Comparison of ENCODE assay signal across 31 cellular contexts in genomic region chr10:105262666-105263065, GRCh38.
"Had no signal": no experiment of that assay in that cellular context is flagged by ENCODE, and none has a peak within 500 bp of the region (broad histone marks: within the 10 kb centered on the region; RNA-seq: fewer than 3 reads in every experiment).

No MANE protein-coding gene starts in this region.

- DNase-seq: activated B cell treated with CpG ODN at 0.5 μM for 24 hours; activated CD4-positive, alpha-beta memory T cell treated with anti-CD3 and anti-CD28 coated beads for 36 hours; activated CD4-positive, alpha-beta T cell treated with anti-CD3 and anti-CD28 coated beads for 48 hours; activated CD8-positive, alpha-beta memory T cell treated with anti-CD3 and anti-CD28 coated beads, Interleukin-2, amount 10 ng/mL, durations not matched to agents 7 days and 5 days; activated CD8-positive, alpha-beta memory T cell treated with anti-CD3 and anti-CD28 coated beads, Interleukin-2, amount 50 U/mL, for 4 hours; activated CD8-positive, alpha-beta T cell treated with anti-CD3 and anti-CD28 coated beads, Interleukin-2, amount 10 ng/mL, durations not matched to agents 7 days and 5 days; activated effector memory CD4-positive, alpha-beta T cell treated with anti-CD3 and anti-CD28 coated beads, Interleukin-2, amount 50 U/mL, for 16 hours; activated naive CD4-positive, alpha-beta T cell treated with anti-CD3 and anti-CD28 coated beads, Interleukin-2, amount 10 ng/mL, durations not matched to agents 7 days and 5 days; activated naive CD8-positive, alpha-beta T cell treated with anti-CD3 and anti-CD28 coated beads, Interleukin-2, amount 10 ng/mL, durations not matched to agents 7 days and 5 days; activated T-cell treated with anti-CD3 and anti-CD28 coated beads, Interleukin-2, amount 50 U/mL, for 1 hour; activated T-cell treated with anti-CD3 and anti-CD28 coated beads, Interleukin-2, amount 50 U/mL, for 48 hours; amniotic stem cell; anterior cingulate cortex; body of pancreas; caudate nucleus; cortex of kidney; dermis blood vessel endothelial cell; effector CD4-positive, alpha-beta T cell; effector memory CD8-positive, alpha-beta T cell; erythroblast; esophagus squamous epithelium; head of caudate nucleus; T-helper 1 cell; T-helper 17 cell; T1000; WERI-Rb-1 had no signal

- H3K4me1 ChIP-seq: body of pancreas, esophagus squamous epithelium had no signal

- H3K36me3 ChIP-seq: esophagus squamous epithelium, WERI-Rb-1 had no signal

- H3K27me3 ChIP-seq: body of pancreas, esophagus squamous epithelium had no signal

- H3K27ac ChIP-seq: body of pancreas, esophagus squamous epithelium, WERI-Rb-1 had no signal

- H3K36me3 Mint-ChIP-seq: activated CD4-positive, alpha-beta memory T cell treated with anti-CD3 and anti-CD28 coated beads for 36 hours; activated CD8-positive, alpha-beta memory T cell treated with anti-CD3 and anti-CD28 coated beads, Interleukin-2, amount 10 ng/mL, durations not matched to agents 7 days and 5 days; activated naive CD4-positive, alpha-beta T cell treated with anti-CD3 and anti-CD28 coated beads, Interleukin-2, amount 10 ng/mL, durations not matched to agents 7 days and 5 days; activated naive CD4-positive, alpha-beta T cell treated with anti-CD3 and anti-CD28 coated beads, Interleukin-2, amount 50 U/mL, for 72 hours; activated naive CD8-positive, alpha-beta T cell treated with anti-CD3 and anti-CD28 coated beads, Interleukin-2, amount 10 ng/mL, durations not matched to agents 7 days and 5 days had no signal

- H3K27me3 Mint-ChIP-seq: activated B cell treated with CpG ODN at 0.5 μM for 24 hours; activated CD4-positive, alpha-beta memory T cell treated with anti-CD3 and anti-CD28 coated beads for 36 hours; activated CD8-positive, alpha-beta memory T cell treated with anti-CD3 and anti-CD28 coated beads, Interleukin-2, amount 10 ng/mL, durations not matched to agents 7 days and 5 days; activated naive CD4-positive, alpha-beta T cell treated with anti-CD3 and anti-CD28 coated beads, Interleukin-2, amount 10 ng/mL, durations not matched to agents 7 days and 5 days; activated naive CD8-positive, alpha-beta T cell treated with anti-CD3 and anti-CD28 coated beads, Interleukin-2, amount 10 ng/mL, durations not matched to agents 7 days and 5 days; effector memory CD8-positive, alpha-beta T cell; T-helper 17 cell had no signal

- ATAC-seq: activated CD4-positive, CD25-positive, alpha-beta regulatory T cell treated with anti-CD3 and anti-CD28 coated beads, Interleukin-2, amount 50 U/mL, for 24 hours; activated CD8-positive, alpha-beta memory T cell treated with anti-CD3 and anti-CD28 coated beads, Interleukin-2, amount 10 ng/mL, durations not matched to agents 7 days and 5 days; activated CD8-positive, alpha-beta T cell treated with anti-CD3 and anti-CD28 coated beads, Interleukin-2, amount 10 ng/mL, durations not matched to agents 7 days and 5 days; activated naive CD4-positive, alpha-beta T cell treated with anti-CD3 and anti-CD28 coated beads, Interleukin-2, amount 50 U/mL, for 72 hours; body of pancreas; effector memory CD8-positive, alpha-beta T cell; T-helper 17 cell had no signal

- H3K27ac Mint-ChIP-seq: activated B cell treated with CpG ODN at 0.5 μM for 24 hours; activated CD4-positive, alpha-beta memory T cell treated with anti-CD3 and anti-CD28 coated beads for 36 hours; activated CD8-positive, alpha-beta memory T cell treated with anti-CD3 and anti-CD28 coated beads, Interleukin-2, amount 10 ng/mL, durations not matched to agents 7 days and 5 days; activated CD8-positive, alpha-beta T cell treated with anti-CD3 and anti-CD28 coated beads, Interleukin-2, amount 10 ng/mL, durations not matched to agents 7 days and 5 days; activated naive CD4-positive, alpha-beta T cell treated with anti-CD3 and anti-CD28 coated beads, Interleukin-2, amount 10 ng/mL, durations not matched to agents 7 days and 5 days; activated naive CD4-positive, alpha-beta T cell treated with anti-CD3 and anti-CD28 coated beads, Interleukin-2, amount 50 U/mL, for 72 hours; activated naive CD8-positive, alpha-beta T cell treated with anti-CD3 and anti-CD28 coated beads, Interleukin-2, amount 10 ng/mL, durations not matched to agents 7 days and 5 days; activated T-helper 1 cell treated with anti-CD3 and anti-CD28 coated beads, Interleukin-12 subunit alpha, Interleukin-12 subunit beta, Interleukin-2, Interleukin-4 antibody, amounts not matched to agents 30 ng/mL and 10 ng/mL and 1 ng/mL, durations not matched to agents 14 hours and 24 hours and 36 hours; activated T-helper 2 cell treated with anti-CD3 and anti-CD28 coated beads, Interferon-gamma antibody, Interleukin-2, Interleukin-4, amounts not matched to agents 10 μg/mL and 5 μg/mL and 100 μg/mL, durations not matched to agents 14 hours and 24 hours and 36 hours; effector memory CD8-positive, alpha-beta T cell; T-helper 17 cell; T-helper 2 cell treated with Interferon-gamma antibody and Interleukin-4, amounts not matched to agents 5 μg/mL and 100 μg/mL, for 36 hours had no signal

- H3K4me3 Mint-ChIP-seq: activated B cell treated with CpG ODN at 0.5 μM for 24 hours; activated CD4-positive, alpha-beta memory T cell treated with anti-CD3 and anti-CD28 coated beads for 36 hours; activated CD8-positive, alpha-beta memory T cell treated with anti-CD3 and anti-CD28 coated beads, Interleukin-2, amount 10 ng/mL, durations not matched to agents 7 days and 5 days; activated CD8-positive, alpha-beta T cell treated with anti-CD3 and anti-CD28 coated beads, Interleukin-2, amount 10 ng/mL, durations not matched to agents 7 days and 5 days; activated naive CD4-positive, alpha-beta T cell treated with anti-CD3 and anti-CD28 coated beads, Interleukin-2, amount 10 ng/mL, durations not matched to agents 7 days and 5 days; activated naive CD8-positive, alpha-beta T cell treated with anti-CD3 and anti-CD28 coated beads, Interleukin-2, amount 10 ng/mL, durations not matched to agents 7 days and 5 days; activated T-helper 1 cell treated with anti-CD3 and anti-CD28 coated beads, Interleukin-12 subunit alpha, Interleukin-12 subunit beta, Interleukin-2, Interleukin-4 antibody, amounts not matched to agents 30 ng/mL and 10 ng/mL and 1 ng/mL, durations not matched to agents 14 hours and 24 hours and 36 hours; effector memory CD8-positive, alpha-beta T cell; T-helper 17 cell; T-helper 2 cell treated with Interferon-gamma antibody and Interleukin-4, amounts not matched to agents 5 μg/mL and 100 μg/mL, for 36 hours had no signal

- H3K9me3 ChIP-seq: body of pancreas, esophagus squamous epithelium had no signal

- H3K4me3 ChIP-seq: body of pancreas, esophagus squamous epithelium had no signal

- H3K4me1 Mint-ChIP-seq: activated B cell treated with CpG ODN at 0.5 μM for 24 hours; activated CD8-positive, alpha-beta memory T cell treated with anti-CD3 and anti-CD28 coated beads, Interleukin-2, amount 10 ng/mL, durations not matched to agents 7 days and 5 days; activated naive CD4-positive, alpha-beta T cell treated with anti-CD3 and anti-CD28 coated beads, Interleukin-2, amount 10 ng/mL, durations not matched to agents 7 days and 5 days; T-helper 17 cell had no signal

- H3K9me3 Mint-ChIP-seq: activated B cell treated with CpG ODN at 0.5 μM for 24 hours; activated CD4-positive, alpha-beta memory T cell treated with anti-CD3 and anti-CD28 coated beads for 36 hours; activated naive CD4-positive, alpha-beta T cell treated with anti-CD3 and anti-CD28 coated beads, Interleukin-2, amount 10 ng/mL, durations not matched to agents 7 days and 5 days; activated naive CD4-positive, alpha-beta T cell treated with anti-CD3 and anti-CD28 coated beads, Interleukin-2, amount 50 U/mL, for 72 hours; activated naive CD8-positive, alpha-beta T cell treated with anti-CD3 and anti-CD28 coated beads, Interleukin-2, amount 10 ng/mL, durations not matched to agents 7 days and 5 days; activated T-helper 1 cell treated with anti-CD3 and anti-CD28 coated beads, Interleukin-12 subunit alpha, Interleukin-12 subunit beta, Interleukin-2, Interleukin-4 antibody, amounts not matched to agents 30 ng/mL and 10 ng/mL and 1 ng/mL, durations not matched to agents 14 hours and 24 hours and 36 hours; activated T-helper 2 cell treated with anti-CD3 and anti-CD28 coated beads, Interferon-gamma antibody, Interleukin-2, Interleukin-4, amounts not matched to agents 10 μg/mL and 5 μg/mL and 100 μg/mL, durations not matched to agents 14 hours and 24 hours and 36 hours; T-helper 2 cell treated with Interferon-gamma antibody and Interleukin-4, amounts not matched to agents 5 μg/mL and 100 μg/mL, for 36 hours had no signal
